ENCODE assay signal across 11 cellular contexts in genomic region chr19:49820125-49820524, GRCh38. TPM values are rescaled to one million over a fixed set of nuclear protein-coding genes. Genes with fewer than 3 reads are reported as not detected.
A peak's percentile ranks its signal among the peaks of the same experiment; 100 is the strongest.
DNase-seq lines count a peak whose midpoint lies in the region; ATAC-seq and TF ChIP-seq lines count a peak whose summit lies in the region.
"Had no signal": no experiment of that assay in that cellular context is flagged by ENCODE, and none has a peak within 500 bp of the region (broad histone marks: within the 10 kb centered on the region; RNA-seq: fewer than 3 reads in every experiment).

No MANE protein-coding gene starts in this region.

- H3K27ac Mint-ChIP-seq in activated CD8-positive, alpha-beta memory T cell treated with anti-CD3 and anti-CD28 coated beads, Interleukin-2, amount 10 ng/mL, durations not matched to agents 7 days and 5 days: no peak overlapping the region
- H3K27ac Mint-ChIP-seq in endothelial cell (ENCODE audit: unreplicated experiment): peak overlapping the region; percentile 67
- H3K27ac Mint-ChIP-seq: stimulated activated naive CD8-positive, alpha-beta T cell treated with anti-CD3 and anti-CD28 coated beads, Interleukin-15, Interleukin-2, amounts not matched to agents 100 ng/mL and 50 ng/mL, for 24 hours had no signal

- no peak overlapping the region for H3K9ac ChIP-seq in smooth muscle cell (ENCODE audit: low read depth)

- H3K4me1 Mint-ChIP-seq in activated CD8-positive, alpha-beta memory T cell treated with anti-CD3 and anti-CD28 coated beads, Interleukin-2, amount 10 ng/mL, durations not matched to agents 7 days and 5 days: peaks cover 20% of the 10 kb centered on the region
- peaks cover 17% of the 10 kb centered on the region for H3K4me1 Mint-ChIP-seq in endothelial cell (ENCODE audit: unreplicated experiment)

- H3K4me1 ChIP-seq in smooth muscle cell (ENCODE audit: low read depth) (peaks cover 7% of the 10 kb centered on the region), suprapubic skin (peaks cover 23% of the 10 kb centered on the region), BE2C (no peaks in the 10 kb centered on the region; the same call in 1 of the 2 replicates)

- H3K79me2 ChIP-seq in smooth muscle cell (ENCODE audit: low read depth): peaks cover 62% of the 10 kb centered on the region

- peaks cover 10% of the 10 kb centered on the region for H3K36me3 Mint-ChIP-seq in activated CD8-positive, alpha-beta memory T cell treated with anti-CD3 and anti-CD28 coated beads, Interleukin-2, amount 10 ng/mL, durations not matched to agents 7 days and 5 days
- peaks cover 21% of the 10 kb centered on the region for H3K36me3 Mint-ChIP-seq in endothelial cell (ENCODE audit: low read depth, unreplicated experiment)

- 63% methylated on average over 10 of the region's 10 CpGs for WGBS in smooth muscle cell (ENCODE audit: low lambda C conversion rate)
- 81% methylated on average over 10 of the region's 10 CpGs for WGBS in suprapubic skin
- WGBS in lower leg skin, 2 donors: 81 to 84% methylated on average over 10 of the region's 10 CpGs

- TF ChIP-seq EP300 in suprapubic skin (IDR thresholded peaks at IDR 0.05): no peak

- no peak for DNase-seq in activated CD8-positive, alpha-beta memory T cell treated with anti-CD3 and anti-CD28 coated beads, Interleukin-2, amount 10 ng/mL, durations not matched to agents 7 days and 5 days
- no peak for DNase-seq in activated CD8-positive, alpha-beta memory T cell treated with anti-CD3 and anti-CD28 coated beads, Interleukin-2, amount 50 U/mL, for 48 hours
- DNase-seq in NCI-H2107 treated with DMSO at 0.1 percent for 48 hours (lab: John Stamatoyannopoulos, UW; ENCODE audit: unreplicated experiment): peak; percentile 25
- no peak for DNase-seq in endothelial cell (ENCODE audit: low spot score)
- no peak for DNase-seq in smooth muscle cell (lab: John Stamatoyannopoulos, UW; ENCODE audit: unreplicated experiment)
- no peak for DNase-seq in suprapubic skin (ENCODE audit: low spot score in 2 of 2)
- DNase-seq in BE2C: no peak
- DNase-seq in lower leg skin (ENCODE audit: low spot score in 2 of 2): no peak
- DNase-seq: KG1 had no signal

- TF ChIP-seq CTCF in endothelial cell (IDR thresholded peaks at IDR 0.05; ENCODE audit: unreplicated experiment) (no peak), smooth muscle cell (IDR thresholded peaks at IDR 0.05; ENCODE audit: borderline replicate concordance, insufficient read depth, poor library complexity, severe bottlenecking) (no peak), suprapubic skin (IDR thresholded peaks at IDR 0.05) (no peak), BE2C (IDR thresholded peaks at IDR 0.05; ENCODE audit: low read depth, low read length) (no peak), lower leg skin (IDR thresholded peaks at IDR 0.05) (no peak)

- no peak for ATAC-seq in activated CD8-positive, alpha-beta memory T cell treated with anti-CD3 and anti-CD28 coated beads, Interleukin-2, amount 10 ng/mL, durations not matched to agents 7 days and 5 days
- ATAC-seq: esophagus mucosa had no signal

- H3K27me3 ChIP-seq in smooth muscle cell (ENCODE audit: low read depth) (no peaks in the 10 kb centered on the region), suprapubic skin (no peaks in the 10 kb centered on the region), BE2C (no peaks in the 10 kb centered on the region)

- H3K9me3 ChIP-seq in smooth muscle cell (replicated peaks; ENCODE audit: low read depth) (no peaks in the 10 kb centered on the region), suprapubic skin (no peaks in the 10 kb centered on the region), BE2C (no peaks in the 10 kb centered on the region)

- H3K27me3 Mint-ChIP-seq in activated CD8-positive, alpha-beta memory T cell treated with anti-CD3 and anti-CD28 coated beads, Interleukin-2, amount 10 ng/mL, durations not matched to agents 7 days and 5 days: no peaks in the 10 kb centered on the region
- peaks cover 20% of the 10 kb centered on the region for H3K27me3 Mint-ChIP-seq in endothelial cell (ENCODE audit: unreplicated experiment)
- H3K27me3 Mint-ChIP-seq: stimulated activated naive CD8-positive, alpha-beta T cell treated with anti-CD3 and anti-CD28 coated beads, Interleukin-15, Interleukin-2, amounts not matched to agents 100 ng/mL and 50 ng/mL, for 24 hours had no signal

- H2AFZ ChIP-seq in smooth muscle cell (ENCODE audit: low read depth): no peak overlapping the region

- no peaks in the 10 kb centered on the region for H3K36me3 ChIP-seq in smooth muscle cell (ENCODE audit: low read depth)
- H3K36me3 ChIP-seq in suprapubic skin: peaks cover 23% of the 10 kb centered on the region
- H3K36me3 ChIP-seq in BE2C: peaks cover 5% of the 10 kb centered on the region

- peaks cover 22% of the 10 kb centered on the region for H4K20me1 ChIP-seq in smooth muscle cell (ENCODE audit: low read depth)

- peaks cover 4% of the 10 kb centered on the region for H3F3A ChIP-seq in smooth muscle cell (ENCODE audit: low read depth)

- intact Hi-C loops in lower leg skin (cut with DNase I; ENCODE audit: low total_unique reads): no loop called here

- TF ChIP-seq POLR2A in suprapubic skin (IDR thresholded peaks at IDR 0.05) (no peak), lower leg skin (IDR thresholded peaks at IDR 0.05) (no peak)

- no peaks in the 10 kb centered on the region for H3K9me3 Mint-ChIP-seq in activated CD8-positive, alpha-beta memory T cell treated with anti-CD3 and anti-CD28 coated beads, Interleukin-2, amount 10 ng/mL, durations not matched to agents 7 days and 5 days (ENCODE audit: low read depth)
- no peaks in the 10 kb centered on the region for H3K9me3 Mint-ChIP-seq in endothelial cell (ENCODE audit: unreplicated experiment)
- H3K9me3 Mint-ChIP-seq: stimulated activated naive CD8-positive, alpha-beta T cell treated with anti-CD3 and anti-CD28 coated beads, Interleukin-15, Interleukin-2, amounts not matched to agents 100 ng/mL and 50 ng/mL, for 24 hours had no signal

- H3K27ac ChIP-seq in smooth muscle cell (ENCODE audit: low read depth) (peak overlapping the region; percentile 52), suprapubic skin (no peak overlapping the region)

- no peak overlapping the region for H3K4me3 ChIP-seq in smooth muscle cell
- no peak overlapping the region for H3K4me3 ChIP-seq in suprapubic skin
- H3K4me3 ChIP-seq in BE2C (ENCODE audit: low read depth, low read length): no peak overlapping the region
- H3K4me3 ChIP-seq in lower leg skin (ENCODE audit: low read depth, poor library complexity, severe bottlenecking): no peak overlapping the region

- peak overlapping the region; percentile 4 for H3K4me3 Mint-ChIP-seq in activated CD8-positive, alpha-beta memory T cell treated with anti-CD3 and anti-CD28 coated beads, Interleukin-2, amount 10 ng/mL, durations not matched to agents 7 days and 5 days
- peak overlapping the region; percentile 63 for H3K4me3 Mint-ChIP-seq in endothelial cell (ENCODE audit: unreplicated experiment)

- H3K4me2 ChIP-seq in smooth muscle cell: no peak overlapping the region

- CTCF ChIA-PET in activated CD8-positive, alpha-beta memory T cell treated with anti-CD3 and anti-CD28 coated beads, Interleukin-2, amount 10 ng/mL, durations not matched to agents 7 days and 5 days (lab: Charles Lee): interaction anchor here (2.9 kb wide), 1 partner anchor 28 kb away, joined by 13 read pairs; no protein-coding TSS in a partner anchor

RNA-seq across cellular contexts. Expression of gene MED25, which starts 2.0 kb away (rescaled TPM):
- total RNA-seq in activated CD8-positive, alpha-beta memory T cell treated with anti-CD3 and anti-CD28 coated beads, Interleukin-2, amount 10 ng/mL, durations not matched to agents 7 days and 5 days: 10 to 100 TPM; 57.5 to 70.5 TPM
- total RNA-seq in endothelial cell (ENCODE audit: unreplicated experiment): 117 TPM
- total RNA-seq in smooth muscle cell: 16.9 and 20.4 TPM in 2 replicates
- 34.1 and 36.4 TPM in 2 replicates for polyA plus RNA-seq in smooth muscle cell
- 10 to 100 TPM; 32.2 to 60.3 (median 40.8) TPM for total RNA-seq in suprapubic skin
- polyA plus RNA-seq in BE2C (2012; ENCODE audit: insufficient read depth, insufficient read length, low read depth): 38.0 TPM
- 10 to 100 TPM; 28.9 to 43.7 (median 30.8) TPM for total RNA-seq in lower leg skin

RNA-seq across cellular contexts. Expression of gene FUZ, which starts 7.0 kb away (rescaled TPM):
- 10 to 100 TPM; 20.1 to 23.0 TPM for total RNA-seq in activated CD8-positive, alpha-beta memory T cell treated with anti-CD3 and anti-CD28 coated beads, Interleukin-2, amount 10 ng/mL, durations not matched to agents 7 days and 5 days
- total RNA-seq in endothelial cell (ENCODE audit: unreplicated experiment): 15.6 TPM
- total RNA-seq in smooth muscle cell: 6.9 and 16.2 TPM in 2 replicates
- polyA plus RNA-seq in smooth muscle cell: 18.3 and 19.8 TPM in 2 replicates
- 10 to 100 TPM in 3 of 4 donors, 1 to 10 TPM in 1; 9.4 to 24.2 (median 14.4) TPM for total RNA-seq in suprapubic skin
- 14.6 TPM for polyA plus RNA-seq in BE2C (2012; ENCODE audit: insufficient read depth, insufficient read length, low read depth)
- 10 to 100 TPM in 3 of 4 donors, 1 to 10 TPM in 1; 9.1 to 21.5 (median 15.6) TPM for total RNA-seq in lower leg skin

RNA-seq across cellular contexts. Expression of gene PTOV1, which starts 30.8 kb away (rescaled TPM):
- 10 to 100 TPM; 78.2 to 79.4 TPM for total RNA-seq in activated CD8-positive, alpha-beta memory T cell treated with anti-CD3 and anti-CD28 coated beads, Interleukin-2, amount 10 ng/mL, durations not matched to agents 7 days and 5 days
- total RNA-seq in endothelial cell (ENCODE audit: unreplicated experiment) (231 TPM), smooth muscle cell (49.0 and 81.0 TPM in 2 replicates), suprapubic skin (100 to 1,000 TPM in 1 of 4 donors, 10 to 100 TPM in 3; 82.2 to 147 (median 91.2) TPM), lower leg skin (100 to 1,000 TPM in 2 of 4 donors, 10 to 100 TPM in 2; 62.4 to 122 (median 92.5) TPM)
- 256 and 266 TPM in 2 replicates for polyA plus RNA-seq in smooth muscle cell
- 252 TPM for polyA plus RNA-seq in BE2C (2012; ENCODE audit: insufficient read depth, insufficient read length, low read depth)

RNA-seq across cellular contexts. Expression of gene PNKP, which starts 47.3 kb away (rescaled TPM):
- 100 to 1,000 TPM; 130 to 133 TPM for total RNA-seq in activated CD8-positive, alpha-beta memory T cell treated with anti-CD3 and anti-CD28 coated beads, Interleukin-2, amount 10 ng/mL, durations not matched to agents 7 days and 5 days
- total RNA-seq in endothelial cell (ENCODE audit: unreplicated experiment) (96.0 TPM), smooth muscle cell (15.3 and 19.4 TPM in 2 replicates), suprapubic skin (10 to 100 TPM; 26.0 to 53.3 (median 40.5) TPM), lower leg skin (10 to 100 TPM; 29.3 to 49.7 (median 35.1) TPM)
- polyA plus RNA-seq in smooth muscle cell: 42.4 and 53.6 TPM in 2 replicates
- polyA plus RNA-seq in BE2C (2012; ENCODE audit: insufficient read depth, insufficient read length, low read depth): 137 TPM

RNA-seq across cellular contexts. Expression of gene AP2A1, which starts 53.3 kb away (rescaled TPM):
- 100 to 1,000 TPM in 1 of 2 experiments, 10 to 100 TPM in 1; 85.3 to 102 TPM for total RNA-seq in activated CD8-positive, alpha-beta memory T cell treated with anti-CD3 and anti-CD28 coated beads, Interleukin-2, amount 10 ng/mL, durations not matched to agents 7 days and 5 days
- total RNA-seq in endothelial cell (ENCODE audit: unreplicated experiment) (191 TPM), smooth muscle cell (55.8 and 57.7 TPM in 2 replicates), suprapubic skin (100 to 1,000 TPM in 1 of 4 donors, 10 to 100 TPM in 3; 78.1 to 101 (median 93.4) TPM), lower leg skin (100 to 1,000 TPM; 112 to 123 (median 116) TPM)
- 57.8 and 65.2 TPM in 2 replicates for polyA plus RNA-seq in smooth muscle cell
- 51.6 TPM for polyA plus RNA-seq in BE2C (2012; ENCODE audit: insufficient read depth, insufficient read length, low read depth)
